20 cellular contexts compared by ENCODE assay signal in genomic region chr1:87399701-87400100, GRCh38.
DNase-seq lines count a peak whose midpoint lies in the region; ATAC-seq and TF ChIP-seq lines count a peak whose summit lies in the region.
"Had no signal": no experiment of that assay in that cellular context is flagged by ENCODE, and none has a peak within 500 bp of the region (broad histone marks: within the 10 kb centered on the region; RNA-seq: fewer than 3 reads in every experiment).

No MANE protein-coding gene starts in this region.

- no peaks in the 10 kb centered on the region for H3K36me3 ChIP-seq in esophagus muscularis mucosa
- H3K36me3 ChIP-seq: spleen, uterus had no signal

- TF ChIP-seq CTCF in VCaP (conservative IDR thresholded peaks at IDR 0.05) = no peak
- no peak for TF ChIP-seq CTCF in esophagus muscularis mucosa (IDR thresholded peaks at IDR 0.05)

- no peak for ATAC-seq in HG03139 (IDR thresholded peaks at IDR 0.05; ENCODE audit: unreplicated experiment)
- ATAC-seq: WTC11 had no signal

- no peaks in the 10 kb centered on the region for H3K9me3 ChIP-seq in esophagus muscularis mucosa
- H3K9me3 ChIP-seq: Caco-2, spleen, uterus had no signal

- DNase-seq in DMS153 treated with DMSO at 0.1 percent for 48 hours (lab: John Stamatoyannopoulos, UW; ENCODE audit: unreplicated experiment) = peak; percentile 87
- DNase-seq in DMS153 (lab: John Stamatoyannopoulos, UW) = no peak
- DNase-seq in NCI-H2107 (lab: John Stamatoyannopoulos, UW) = peak; percentile 89
- DNase-seq in renal cortical epithelial cell (ENCODE audit: low read depth) = peak; percentile 25
- no peak for DNase-seq in esophagus muscularis mucosa (ENCODE audit: extremely low spot score)
- no peak for DNase-seq in SKM-1 (lab: John Stamatoyannopoulos, UW; ENCODE audit: unreplicated experiment)
- DNase-seq: activated CD4-positive, alpha-beta T cell treated with anti-CD3 and anti-CD28 coated beads, Interleukin-2, amount 50 U/mL, for 4 hours; activated gamma-delta T cell; AML-193; Caco-2; immature natural killer cell; NCI-H1694; spleen; stimulated activated CD4-positive, alpha-beta T cell treated with anti-CD3 and anti-CD28 coated beads, Interleukin-4, amount 100 ng/mL, for 4 hours; uterus had no signal

- no peaks in the 10 kb centered on the region for H3K27me3 ChIP-seq in esophagus muscularis mucosa
- H3K27me3 ChIP-seq: spleen, uterus had no signal

- 74% methylated on average over 4 of the region's 4 CpGs for WGBS in esophagus muscularis mucosa

- peak overlapping the region; percentile 64 for H3K27ac ChIP-seq in VCaP
- no peak overlapping the region for H3K27ac ChIP-seq in esophagus muscularis mucosa (replicated peaks in 1 of 4)
- H3K27ac ChIP-seq: 22Rv1, HL-60, spleen, uterus had no signal

- no peak for TF ChIP-seq POLR2A in esophagus muscularis mucosa (IDR thresholded peaks at IDR 0.05; ENCODE audit: low read depth)

- intact Hi-C loops in esophagus muscularis mucosa (cut with DNase I) = no loop called here

- no peak for TF ChIP-seq EP300 in esophagus muscularis mucosa (IDR thresholded peaks at IDR 0.05)

- no peaks in the 10 kb centered on the region for H3K4me1 ChIP-seq in esophagus muscularis mucosa
- H3K4me1 ChIP-seq: Caco-2, uterus had no signal

- no peak overlapping the region for H3K4me3 ChIP-seq in esophagus muscularis mucosa
- H3K4me3 ChIP-seq: spleen, uterus had no signal

Comparison
In these comparisons a context has a peak if more than half of its experiments do, and no peak if none do; other contexts are left out.
1. DNase-seq: peak in DMS153 treated with DMSO at 0.1 percent for 48 hours (single experiment), NCI-H2107 (single experiment) and renal cortical epithelial cell (single experiment); none in DMS153 (single experiment), esophagus muscularis mucosa (single experiment) and SKM-1 (single experiment).